In the genomic region with DNA sequence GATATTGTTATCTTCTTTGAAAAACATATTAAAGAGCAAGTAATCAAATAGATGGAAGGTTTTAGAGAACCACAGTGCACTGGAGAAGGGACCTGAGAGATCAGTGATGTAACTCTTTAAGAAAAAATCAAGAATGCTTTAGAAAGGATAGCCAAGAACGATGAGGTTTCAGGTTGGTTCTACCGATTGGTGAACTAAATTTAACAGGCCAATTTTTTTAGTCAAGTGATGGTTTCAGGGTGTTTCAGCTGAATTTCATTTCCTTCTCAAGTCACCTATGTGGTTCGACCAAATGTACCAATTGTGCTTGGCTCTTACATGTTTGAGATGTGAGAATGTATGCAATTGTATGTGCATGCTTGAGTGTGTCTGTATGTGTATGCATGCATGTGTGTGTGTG, we compare ENCODE assay signal across 21 cellular contexts. TPM values are rescaled to one million over a fixed set of nuclear protein-coding genes. Genes with fewer than 3 reads are reported as not detected.
A peak's percentile ranks its signal among the peaks of the same experiment; 100 is the strongest.
DNase-seq lines count a peak whose midpoint lies in the region; ATAC-seq and TF ChIP-seq lines count a peak whose summit lies in the region.
"Had no signal": no experiment of that assay in that cellular context is flagged by ENCODE, and none has a peak within 500 bp of the region (broad histone marks: within the 10 kb centered on the region; RNA-seq: fewer than 3 reads in every experiment).

No MANE protein-coding gene starts in this region.

- DNase-seq in smooth muscle cell (lab: John Stamatoyannopoulos, UW; ENCODE audit: unreplicated experiment) (no peak), progenitor cell of endocrine pancreas (ENCODE audit: low spot score, unreplicated experiment) (no peak), putamen (ENCODE audit: low spot score) (no peak)
- DNase-seq: activated CD4-positive, alpha-beta T cell treated with anti-CD3 and anti-CD28 coated beads, Interleukin-2, amount 10 ng/mL, durations not matched to agents 7 days and 5 days; activated naive CD8-positive, alpha-beta T cell treated with anti-CD3 and anti-CD28 coated beads, Interleukin-2, amount 50 U/mL, for 24 hours; activated T-cell treated with anti-CD3 and anti-CD28 coated beads, Interleukin-2, amount 50 U/mL, for 24 hours; DMS79; foreskin fibroblast; lower lobe of right lung; naive B cell; NCI-H1105; NCI-H2227 treated with DMSO at 0.1 percent for 48 hours; SIG-M5; T-helper 9 cell; testis had no signal

- H4K20me1 ChIP-seq in smooth muscle cell (ENCODE audit: low read depth): no peaks in the 10 kb centered on the region

- peaks cover 2% of the 10 kb centered on the region for H3K4me1 Mint-ChIP-seq in progenitor cell of endocrine pancreas (ENCODE audit: low read depth)
- H3K4me1 Mint-ChIP-seq: activated CD4-positive, alpha-beta T cell treated with anti-CD3 and anti-CD28 coated beads, Interleukin-2, amount 10 ng/mL, durations not matched to agents 7 days and 5 days; activated naive CD8-positive, alpha-beta T cell treated with anti-CD3 and anti-CD28 coated beads, Interleukin-2, amount 50 U/mL, for 24 hours; central memory CD8-positive, alpha-beta T cell had no signal

- H3K4me1 ChIP-seq in smooth muscle cell (ENCODE audit: low read depth): peaks cover 4% of the 10 kb centered on the region
- H3K4me1 ChIP-seq: lower lobe of right lung had no signal

- no peaks in the 10 kb centered on the region for H3K27me3 Mint-ChIP-seq in progenitor cell of endocrine pancreas
- H3K27me3 Mint-ChIP-seq: activated CD4-positive, alpha-beta T cell treated with anti-CD3 and anti-CD28 coated beads, Interleukin-2, amount 10 ng/mL, durations not matched to agents 7 days and 5 days; activated naive CD8-positive, alpha-beta T cell treated with anti-CD3 and anti-CD28 coated beads, Interleukin-2, amount 50 U/mL, for 24 hours; activated T-cell treated with anti-CD3 and anti-CD28 coated beads, Interleukin-2, amount 50 U/mL, for 24 hours; central memory CD8-positive, alpha-beta T cell; naive B cell had no signal

- H3K9me3 ChIP-seq in smooth muscle cell (replicated peaks; ENCODE audit: low read depth): no peaks in the 10 kb centered on the region
- H3K9me3 ChIP-seq: lower lobe of right lung, testis had no signal

- H3K9ac ChIP-seq in smooth muscle cell (ENCODE audit: low read depth): no peak overlapping the region

- no peaks in the 10 kb centered on the region for H3K79me2 ChIP-seq in smooth muscle cell (ENCODE audit: low read depth)

- H3K4me3 ChIP-seq in smooth muscle cell: no peak overlapping the region
- H3K4me3 ChIP-seq: lower lobe of right lung, testis had no signal

- H3K4me2 ChIP-seq in smooth muscle cell: peak overlapping the region; percentile 34

- H3K36me3 Mint-ChIP-seq in progenitor cell of endocrine pancreas (ENCODE audit: insufficient read depth): peaks cover 3% of the 10 kb centered on the region

- TF ChIP-seq CTCF in smooth muscle cell (IDR thresholded peaks at IDR 0.05; ENCODE audit: borderline replicate concordance, insufficient read depth, poor library complexity, severe bottlenecking) (no peak), progenitor cell of endocrine pancreas (IDR thresholded peaks at IDR 0.05; ENCODE audit: unreplicated experiment) (no peak)

- 85% methylated on average over 3 of the region's 3 CpGs for WGBS in smooth muscle cell (ENCODE audit: low lambda C conversion rate)

- H3K27ac Mint-ChIP-seq in progenitor cell of endocrine pancreas: no peak overlapping the region
- H3K27ac Mint-ChIP-seq: activated CD4-positive, alpha-beta T cell treated with anti-CD3 and anti-CD28 coated beads, Interleukin-2, amount 10 ng/mL, durations not matched to agents 7 days and 5 days; activated naive CD8-positive, alpha-beta T cell treated with anti-CD3 and anti-CD28 coated beads, Interleukin-2, amount 50 U/mL, for 24 hours; activated T-cell treated with anti-CD3 and anti-CD28 coated beads, Interleukin-2, amount 50 U/mL, for 24 hours had no signal

- no peaks in the 10 kb centered on the region for H3K36me3 ChIP-seq in smooth muscle cell (ENCODE audit: low read depth)

- no peak overlapping the region for H2AFZ ChIP-seq in smooth muscle cell (ENCODE audit: low read depth)

- ATAC-seq in GM18868 (IDR thresholded peaks at IDR 0.05; ENCODE audit: unreplicated experiment): peak; percentile 58
- peak; percentile 72 for ATAC-seq in GM21526 (IDR thresholded peaks at IDR 0.05; ENCODE audit: low FRiP score, unreplicated experiment)
- peak; percentile 63 for ATAC-seq in HG03064 (IDR thresholded peaks at IDR 0.05; ENCODE audit: low read depth, unreplicated experiment)
- ATAC-seq in HG02938 (IDR thresholded peaks at IDR 0.05; ENCODE audit: unreplicated experiment): no peak
- ATAC-seq: activated naive CD8-positive, alpha-beta T cell treated with anti-CD3 and anti-CD28 coated beads, Interleukin-2, amount 50 U/mL, for 24 hours; lower lobe of right lung had no signal

- H3K4me3 Mint-ChIP-seq in progenitor cell of endocrine pancreas (ENCODE audit: low read depth): no peak overlapping the region
- H3K4me3 Mint-ChIP-seq: activated CD4-positive, alpha-beta T cell treated with anti-CD3 and anti-CD28 coated beads, Interleukin-2, amount 10 ng/mL, durations not matched to agents 7 days and 5 days; activated naive CD8-positive, alpha-beta T cell treated with anti-CD3 and anti-CD28 coated beads, Interleukin-2, amount 50 U/mL, for 24 hours; activated T-cell treated with anti-CD3 and anti-CD28 coated beads, Interleukin-2, amount 50 U/mL, for 24 hours; central memory CD8-positive, alpha-beta T cell had no signal

- H3K27me3 ChIP-seq in smooth muscle cell (ENCODE audit: low read depth): no peaks in the 10 kb centered on the region
- H3K27me3 ChIP-seq: testis had no signal

- peak overlapping the region; percentile 61 for H3K27ac ChIP-seq in smooth muscle cell (ENCODE audit: low read depth)
- H3K27ac ChIP-seq: lower lobe of right lung, testis had no signal

- H3K9me3 Mint-ChIP-seq in progenitor cell of endocrine pancreas (ENCODE audit: low read depth): no peaks in the 10 kb centered on the region
- H3K9me3 Mint-ChIP-seq: activated naive CD8-positive, alpha-beta T cell treated with anti-CD3 and anti-CD28 coated beads, Interleukin-2, amount 50 U/mL, for 24 hours; activated T-cell treated with anti-CD3 and anti-CD28 coated beads, Interleukin-2, amount 50 U/mL, for 24 hours; central memory CD8-positive, alpha-beta T cell; naive B cell had no signal

- H3F3A ChIP-seq in smooth muscle cell (ENCODE audit: low read depth): peaks cover 7% of the 10 kb centered on the region

RNA-seq across cellular contexts. Expression of gene HS3ST1, which starts 26.5 kb away (rescaled TPM):
- total RNA-seq in smooth muscle cell (0.22 and 0.31 TPM in 2 replicates), progenitor cell of endocrine pancreas (1.9 and 3.4 TPM in 2 replicates)
- 0.65 and 3.1 TPM in 2 replicates for polyA plus RNA-seq in smooth muscle cell
- total RNA-seq: activated CD4-positive, alpha-beta T cell treated with anti-CD3 and anti-CD28 coated beads, Interleukin-2, amount 10 ng/mL, durations not matched to agents 7 days and 5 days had no signal
- polyA plus RNA-seq: BJ had no signal
